Comparison of ENCODE assay signal across 1 cellular context in the genomic region with DNA sequence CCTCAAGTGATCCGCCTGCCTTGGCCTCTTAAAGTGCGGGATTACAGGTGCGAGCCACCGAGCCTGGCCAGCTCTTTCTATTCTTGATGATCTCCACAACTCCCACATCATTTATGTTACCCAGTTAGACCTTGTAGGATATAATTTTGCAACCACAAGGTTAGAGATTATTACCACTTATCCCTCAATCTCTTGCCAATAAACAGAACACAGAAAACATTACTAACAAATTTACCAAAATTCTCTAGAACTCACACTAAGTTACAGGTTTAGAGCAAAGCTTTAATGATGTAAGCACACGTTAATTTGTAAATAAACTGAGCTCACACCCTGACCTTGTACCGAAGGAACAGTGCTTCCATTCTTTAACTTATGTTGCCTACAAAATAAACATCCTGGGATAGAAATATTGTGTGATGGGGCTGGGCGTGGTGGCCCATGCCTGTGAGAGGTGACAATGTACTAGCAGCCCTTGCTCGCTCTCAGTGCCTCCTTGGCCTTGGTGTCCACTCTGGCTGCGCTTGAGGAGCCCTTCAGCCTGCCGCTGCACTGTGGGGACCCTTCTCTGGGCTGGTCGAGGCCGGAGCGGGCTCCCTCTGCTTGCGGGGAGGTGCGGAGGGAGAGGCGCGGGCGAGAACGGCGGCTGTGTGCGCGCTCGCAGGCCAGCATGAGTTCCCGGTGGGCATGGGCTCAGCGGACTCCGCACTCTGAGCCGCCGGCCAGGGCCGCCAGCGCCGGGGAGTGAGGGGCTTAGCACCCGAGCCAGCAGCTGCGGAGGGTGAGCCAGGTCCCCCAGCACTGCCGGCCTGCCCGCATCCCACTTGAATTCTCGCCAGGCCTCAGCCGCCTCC.
TF ChIP-seq lines count a peak whose summit lies in the region.

No MANE protein-coding gene starts in this region.

TF ChIP-seq in HepG2, 621 proteins besides CTCF, POLR2A, EP300 and RAD21 (continued from another document and continues in another):
- TF ChIP-seq, protein P1, sequence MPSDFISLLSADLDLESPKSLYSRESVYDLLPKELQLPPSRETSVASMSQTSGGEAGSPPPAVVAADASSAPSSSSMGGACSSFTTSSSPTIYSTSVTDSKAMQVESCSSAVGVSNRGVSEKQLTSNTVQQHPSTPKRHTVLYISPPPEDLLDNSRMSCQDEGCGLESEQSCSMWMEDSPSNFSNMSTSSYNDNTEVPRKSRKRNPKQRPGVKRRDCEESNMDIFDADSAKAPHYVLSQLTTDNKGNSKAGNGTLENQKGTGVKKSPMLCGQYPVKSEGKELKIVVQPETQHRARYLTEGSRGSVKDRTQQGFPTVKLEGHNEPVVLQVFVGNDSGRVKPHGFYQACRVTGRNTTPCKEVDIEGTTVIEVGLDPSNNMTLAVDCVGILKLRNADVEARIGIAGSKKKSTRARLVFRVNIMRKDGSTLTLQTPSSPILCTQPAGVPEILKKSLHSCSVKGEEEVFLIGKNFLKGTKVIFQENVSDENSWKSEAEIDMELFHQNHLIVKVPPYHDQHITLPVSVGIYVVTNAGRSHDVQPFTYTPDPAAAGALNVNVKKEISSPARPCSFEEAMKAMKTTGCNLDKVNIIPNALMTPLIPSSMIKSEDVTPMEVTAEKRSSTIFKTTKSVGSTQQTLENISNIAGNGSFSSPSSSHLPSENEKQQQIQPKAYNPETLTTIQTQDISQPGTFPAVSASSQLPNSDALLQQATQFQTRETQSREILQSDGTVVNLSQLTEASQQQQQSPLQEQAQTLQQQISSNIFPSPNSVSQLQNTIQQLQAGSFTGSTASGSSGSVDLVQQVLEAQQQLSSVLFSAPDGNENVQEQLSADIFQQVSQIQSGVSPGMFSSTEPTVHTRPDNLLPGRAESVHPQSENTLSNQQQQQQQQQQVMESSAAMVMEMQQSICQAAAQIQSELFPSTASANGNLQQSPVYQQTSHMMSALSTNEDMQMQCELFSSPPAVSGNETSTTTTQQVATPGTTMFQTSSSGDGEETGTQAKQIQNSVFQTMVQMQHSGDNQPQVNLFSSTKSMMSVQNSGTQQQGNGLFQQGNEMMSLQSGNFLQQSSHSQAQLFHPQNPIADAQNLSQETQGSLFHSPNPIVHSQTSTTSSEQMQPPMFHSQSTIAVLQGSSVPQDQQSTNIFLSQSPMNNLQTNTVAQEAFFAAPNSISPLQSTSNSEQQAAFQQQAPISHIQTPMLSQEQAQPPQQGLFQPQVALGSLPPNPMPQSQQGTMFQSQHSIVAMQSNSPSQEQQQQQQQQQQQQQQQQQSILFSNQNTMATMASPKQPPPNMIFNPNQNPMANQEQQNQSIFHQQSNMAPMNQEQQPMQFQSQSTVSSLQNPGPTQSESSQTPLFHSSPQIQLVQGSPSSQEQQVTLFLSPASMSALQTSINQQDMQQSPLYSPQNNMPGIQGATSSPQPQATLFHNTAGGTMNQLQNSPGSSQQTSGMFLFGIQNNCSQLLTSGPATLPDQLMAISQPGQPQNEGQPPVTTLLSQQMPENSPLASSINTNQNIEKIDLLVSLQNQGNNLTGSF (CRISPR knock-in tag; IDR thresholded peaks at IDR 0.05) = no peak
- TF ChIP-seq, protein P2, sequence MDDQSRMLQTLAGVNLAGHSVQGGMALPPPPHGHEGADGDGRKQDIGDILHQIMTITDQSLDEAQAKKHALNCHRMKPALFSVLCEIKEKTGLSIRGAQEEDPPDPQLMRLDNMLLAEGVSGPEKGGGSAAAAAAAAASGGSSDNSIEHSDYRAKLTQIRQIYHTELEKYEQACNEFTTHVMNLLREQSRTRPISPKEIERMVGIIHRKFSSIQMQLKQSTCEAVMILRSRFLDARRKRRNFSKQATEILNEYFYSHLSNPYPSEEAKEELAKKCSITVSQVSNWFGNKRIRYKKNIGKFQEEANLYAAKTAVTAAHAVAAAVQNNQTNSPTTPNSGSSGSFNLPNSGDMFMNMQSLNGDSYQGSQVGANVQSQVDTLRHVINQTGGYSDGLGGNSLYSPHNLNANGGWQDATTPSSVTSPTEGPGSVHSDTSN (CRISPR knock-in tag; IDR thresholded peaks at IDR 0.05; ENCODE audit: borderline replicate concordance) = no peak
- TF ChIP-seq ZC3H4 (CRISPR knock-in tag; IDR thresholded peaks at IDR 0.05; ENCODE audit: borderline replicate concordance) (no peak), ZNF614 (CRISPR knock-in tag; IDR thresholded peaks at IDR 0.05; ENCODE audit: borderline replicate concordance) (no peak), ZMAT3 (CRISPR knock-in tag; conservative IDR thresholded peaks at IDR 0.05) (no peak), GABPB1 (CRISPR knock-in tag; IDR thresholded peaks at IDR 0.05) (peak; percentile 46; the same call in 1 of the 2 replicates), NCOA1 (CRISPR knock-in tag; IDR thresholded peaks at IDR 0.05) (no peak), AHR (CRISPR knock-in tag; IDR thresholded peaks at IDR 0.05) (peak; percentile 64; the same call in 1 of the 2 replicates), ZNF335 (CRISPR knock-in tag; IDR thresholded peaks at IDR 0.05) (0 out of 2 replicates have a peak, but pooled peaks have one; percentile 29), POGZ (CRISPR knock-in tag; IDR thresholded peaks at IDR 0.05) (peak; percentile 25; the same call in 1 of the 2 replicates), FOXM1 (CRISPR knock-in tag; IDR thresholded peaks at IDR 0.05) (no peak), ZNF766 (CRISPR knock-in tag; IDR thresholded peaks at IDR 0.05; ENCODE audit: borderline replicate concordance) (0 out of 2 replicates have a peak, but pooled peaks have one; percentile 35), ZFP36L1 (CRISPR knock-in tag; IDR thresholded peaks at IDR 0.05) (no peak), ZBTB7B (CRISPR knock-in tag; IDR thresholded peaks at IDR 0.05) (no peak), NFE2L1 (CRISPR knock-in tag; IDR thresholded peaks at IDR 0.05; ENCODE audit: borderline replicate concordance) (no peak), ZBTB7A (CRISPR knock-in tag; IDR thresholded peaks at IDR 0.05) (peak; percentile 27; the same call in 1 of the 2 replicates), PHF5A (CRISPR knock-in tag; IDR thresholded peaks at IDR 0.05; ENCODE audit: low read depth, unreplicated experiment) (no peak), THYN1 (CRISPR knock-in tag; IDR thresholded peaks at IDR 0.05; ENCODE audit: borderline replicate concordance, low read depth) (no peak), ZNF367 (CRISPR knock-in tag; IDR thresholded peaks at IDR 0.05; ENCODE audit: borderline replicate concordance) (no peak), XBP1 (CRISPR knock-in tag; IDR thresholded peaks at IDR 0.05) (no peak), PRPF4 (IDR thresholded peaks at IDR 0.05; ENCODE audit: low read depth, low read length, poor library complexity, severe bottlenecking) (no peak), TAF1 (CRISPR knock-in tag; IDR thresholded peaks at IDR 0.05) (0 out of 2 replicates have a peak, but pooled peaks have one; percentile 24), NFYC (CRISPR knock-in tag; IDR thresholded peaks at IDR 0.05) (no peak), ZNF552 (CRISPR knock-in tag; IDR thresholded peaks at IDR 0.05; ENCODE audit: borderline replicate concordance) (no peak), ZNF816 (CRISPR knock-in tag; IDR thresholded peaks at IDR 0.05; ENCODE audit: borderline replicate concordance) (no peak), RCOR2 (CRISPR knock-in tag; IDR thresholded peaks at IDR 0.05) (no peak), RXRB (CRISPR knock-in tag; IDR thresholded peaks at IDR 0.05; ENCODE audit: borderline replicate concordance) (no peak), SPEN (CRISPR knock-in tag; IDR thresholded peaks at IDR 0.05; ENCODE audit: low read depth) (no peak), NCOA2 (CRISPR knock-in tag; IDR thresholded peaks at IDR 0.05) (no peak)
- TF ChIP-seq, protein P3, sequence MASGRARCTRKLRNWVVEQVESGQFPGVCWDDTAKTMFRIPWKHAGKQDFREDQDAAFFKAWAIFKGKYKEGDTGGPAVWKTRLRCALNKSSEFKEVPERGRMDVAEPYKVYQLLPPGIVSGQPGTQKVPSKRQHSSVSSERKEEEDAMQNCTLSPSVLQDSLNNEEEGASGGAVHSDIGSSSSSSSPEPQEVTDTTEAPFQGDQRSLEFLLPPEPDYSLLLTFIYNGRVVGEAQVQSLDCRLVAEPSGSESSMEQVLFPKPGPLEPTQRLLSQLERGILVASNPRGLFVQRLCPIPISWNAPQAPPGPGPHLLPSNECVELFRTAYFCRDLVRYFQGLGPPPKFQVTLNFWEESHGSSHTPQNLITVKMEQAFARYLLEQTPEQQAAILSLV (CRISPR knock-in tag; IDR thresholded peaks at IDR 0.05; ENCODE audit: borderline replicate concordance) = no peak
- TF ChIP-seq, protein P4, sequence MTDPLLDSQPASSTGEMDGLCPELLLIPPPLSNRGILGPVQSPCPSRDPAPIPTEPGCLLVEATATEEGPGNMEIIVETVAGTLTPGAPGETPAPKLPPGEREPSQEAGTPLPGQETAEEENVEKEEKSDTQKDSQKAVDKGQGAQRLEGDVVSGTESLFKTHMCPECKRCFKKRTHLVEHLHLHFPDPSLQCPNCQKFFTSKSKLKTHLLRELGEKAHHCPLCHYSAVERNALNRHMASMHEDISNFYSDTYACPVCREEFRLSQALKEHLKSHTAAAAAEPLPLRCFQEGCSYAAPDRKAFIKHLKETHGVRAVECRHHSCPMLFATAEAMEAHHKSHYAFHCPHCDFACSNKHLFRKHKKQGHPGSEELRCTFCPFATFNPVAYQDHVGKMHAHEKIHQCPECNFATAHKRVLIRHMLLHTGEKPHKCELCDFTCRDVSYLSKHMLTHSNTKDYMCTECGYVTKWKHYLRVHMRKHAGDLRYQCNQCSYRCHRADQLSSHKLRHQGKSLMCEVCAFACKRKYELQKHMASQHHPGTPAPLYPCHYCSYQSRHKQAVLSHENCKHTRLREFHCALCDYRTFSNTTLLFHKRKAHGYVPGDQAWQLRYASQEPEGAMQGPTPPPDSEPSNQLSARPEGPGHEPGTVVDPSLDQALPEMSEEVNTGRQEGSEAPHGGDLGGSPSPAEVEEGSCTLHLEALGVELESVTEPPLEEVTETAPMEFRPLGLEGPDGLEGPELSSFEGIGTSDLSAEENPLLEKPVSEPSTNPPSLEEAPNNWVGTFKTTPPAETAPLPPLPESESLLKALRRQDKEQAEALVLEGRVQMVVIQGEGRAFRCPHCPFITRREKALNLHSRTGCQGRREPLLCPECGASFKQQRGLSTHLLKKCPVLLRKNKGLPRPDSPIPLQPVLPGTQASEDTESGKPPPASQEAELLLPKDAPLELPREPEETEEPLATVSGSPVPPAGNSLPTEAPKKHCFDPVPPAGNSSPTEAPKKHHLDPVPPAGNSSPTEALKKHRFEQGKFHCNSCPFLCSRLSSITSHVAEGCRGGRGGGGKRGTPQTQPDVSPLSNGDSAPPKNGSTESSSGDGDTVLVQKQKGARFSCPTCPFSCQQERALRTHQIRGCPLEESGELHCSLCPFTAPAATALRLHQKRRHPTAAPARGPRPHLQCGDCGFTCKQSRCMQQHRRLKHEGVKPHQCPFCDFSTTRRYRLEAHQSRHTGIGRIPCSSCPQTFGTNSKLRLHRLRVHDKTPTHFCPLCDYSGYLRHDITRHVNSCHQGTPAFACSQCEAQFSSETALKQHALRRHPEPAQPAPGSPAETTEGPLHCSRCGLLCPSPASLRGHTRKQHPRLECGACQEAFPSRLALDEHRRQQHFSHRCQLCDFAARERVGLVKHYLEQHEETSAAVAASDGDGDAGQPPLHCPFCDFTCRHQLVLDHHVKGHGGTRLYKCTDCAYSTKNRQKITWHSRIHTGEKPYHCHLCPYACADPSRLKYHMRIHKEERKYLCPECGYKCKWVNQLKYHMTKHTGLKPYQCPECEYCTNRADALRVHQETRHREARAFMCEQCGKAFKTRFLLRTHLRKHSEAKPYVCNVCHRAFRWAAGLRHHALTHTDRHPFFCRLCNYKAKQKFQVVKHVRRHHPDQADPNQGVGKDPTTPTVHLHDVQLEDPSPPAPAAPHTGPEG (CRISPR knock-in tag; IDR thresholded peaks at IDR 0.05) = no peak
- TF ChIP-seq, protein P5, sequence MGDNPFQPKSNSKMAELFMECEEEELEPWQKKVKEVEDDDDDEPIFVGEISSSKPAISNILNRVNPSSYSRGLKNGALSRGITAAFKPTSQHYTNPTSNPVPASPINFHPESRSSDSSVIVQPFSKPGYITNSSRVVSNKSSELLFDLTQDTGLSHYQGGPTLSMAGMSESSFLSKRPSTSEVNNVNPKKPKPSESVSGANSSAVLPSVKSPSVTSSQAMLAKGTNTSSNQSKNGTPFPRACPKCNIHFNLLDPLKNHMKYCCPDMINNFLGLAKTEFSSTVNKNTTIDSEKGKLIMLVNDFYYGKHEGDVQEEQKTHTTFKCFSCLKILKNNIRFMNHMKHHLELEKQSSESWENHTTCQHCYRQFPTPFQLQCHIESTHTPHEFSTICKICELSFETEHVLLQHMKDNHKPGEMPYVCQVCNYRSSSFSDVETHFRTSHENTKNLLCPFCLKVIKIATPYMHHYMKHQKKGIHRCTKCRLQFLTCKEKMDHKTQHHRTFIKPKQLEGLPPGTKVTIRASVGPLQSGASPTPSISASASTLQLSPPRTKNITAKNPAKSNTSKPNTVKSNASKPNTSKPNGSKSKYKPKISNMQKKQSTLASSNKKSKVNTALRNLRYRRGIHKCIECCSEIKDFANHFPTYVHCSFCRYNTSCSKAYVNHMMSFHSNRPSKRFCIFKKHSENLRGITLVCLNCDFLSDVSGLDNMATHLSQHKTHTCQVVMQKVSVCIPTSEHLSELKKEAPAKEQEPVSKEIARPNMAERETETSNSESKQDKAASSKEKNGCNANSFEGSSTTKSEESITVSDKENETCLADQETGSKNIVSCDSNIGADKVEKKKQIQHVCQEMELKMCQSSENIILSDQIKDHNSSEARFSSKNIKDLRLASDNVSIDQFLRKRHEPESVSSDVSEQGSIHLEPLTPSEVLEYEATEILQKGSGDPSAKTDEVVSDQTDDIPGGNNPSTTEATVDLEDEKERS (CRISPR knock-in tag; IDR thresholded peaks at IDR 0.05) = peak; percentile 65; the same call in 1 of the 2 replicates
- TF ChIP-seq, protein P6, sequence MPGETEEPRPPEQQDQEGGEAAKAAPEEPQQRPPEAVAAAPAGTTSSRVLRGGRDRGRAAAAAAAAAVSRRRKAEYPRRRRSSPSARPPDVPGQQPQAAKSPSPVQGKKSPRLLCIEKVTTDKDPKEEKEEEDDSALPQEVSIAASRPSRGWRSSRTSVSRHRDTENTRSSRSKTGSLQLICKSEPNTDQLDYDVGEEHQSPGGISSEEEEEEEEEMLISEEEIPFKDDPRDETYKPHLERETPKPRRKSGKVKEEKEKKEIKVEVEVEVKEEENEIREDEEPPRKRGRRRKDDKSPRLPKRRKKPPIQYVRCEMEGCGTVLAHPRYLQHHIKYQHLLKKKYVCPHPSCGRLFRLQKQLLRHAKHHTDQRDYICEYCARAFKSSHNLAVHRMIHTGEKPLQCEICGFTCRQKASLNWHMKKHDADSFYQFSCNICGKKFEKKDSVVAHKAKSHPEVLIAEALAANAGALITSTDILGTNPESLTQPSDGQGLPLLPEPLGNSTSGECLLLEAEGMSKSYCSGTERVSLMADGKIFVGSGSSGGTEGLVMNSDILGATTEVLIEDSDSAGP (CRISPR knock-in tag; IDR thresholded peaks at IDR 0.05; ENCODE audit: borderline replicate concordance) = peak; percentile 27; the same call in 1 of the 2 replicates
